ENCODE assay signal across 13 cellular contexts in genomic region chr12:131239384-131240094, GRCh38.
DNase-seq lines count a peak whose midpoint lies in the region; ATAC-seq and TF ChIP-seq lines count a peak whose summit lies in the region.
"Had no signal": no experiment of that assay in that cellular context is flagged by ENCODE, and none has a peak within 500 bp of the region (broad histone marks: within the 10 kb centered on the region; RNA-seq: fewer than 3 reads in every experiment).

No MANE protein-coding gene starts in this region.

- peaks cover 0 to 5% (median 0%) of the 10 kb centered on the region in 7 donors for H3K27me3 ChIP-seq in heart right ventricle
- H3K27me3 ChIP-seq: pancreas, tibial nerve had no signal

- H3K36me3 Mint-ChIP-seq in activated B cell treated with CpG ODN at 0.5 μM for 24 hours (ENCODE audit: low read depth): no peaks in the 10 kb centered on the region
- no peaks in the 10 kb centered on the region for H3K36me3 Mint-ChIP-seq in naive thymus-derived CD8-positive, alpha-beta T cell

- ATAC-seq in GM18505 (IDR thresholded peaks at IDR 0.05; ENCODE audit: unreplicated experiment) (peak; percentile 53), GM19372 (IDR thresholded peaks at IDR 0.05; ENCODE audit: low read depth, unreplicated experiment) (peak; percentile 78), HG02884 (IDR thresholded peaks at IDR 0.05; ENCODE audit: unreplicated experiment) (peak; percentile 73), activated B cell treated with CpG ODN at 0.5 μM for 24 hours (ENCODE audit: low read depth) (peak; percentile 62), heart right ventricle (no peak)
- no peak for ATAC-seq in naive thymus-derived CD8-positive, alpha-beta T cell
- ATAC-seq: pancreas had no signal

- peaks cover 0 to 3% (median 0%) of the 10 kb centered on the region in 9 donors for H3K4me1 ChIP-seq in heart right ventricle
- H3K4me1 ChIP-seq: Caco-2, pancreas, tibial nerve had no signal

- no peak for TF ChIP-seq POLR2A in GM18505 (IDR thresholded peaks at IDR 0.05; ENCODE audit: borderline replicate concordance, extremely low read depth, insufficient read depth, insufficient read length)

- H3K9me3 ChIP-seq in heart right ventricle: peaks cover 0 to 7% (median 0%) of the 10 kb centered on the region in 11 donors
- H3K9me3 ChIP-seq: pancreas, tibial nerve had no signal

- H3K9me3 Mint-ChIP-seq in activated B cell treated with CpG ODN at 0.5 μM for 24 hours: no peaks in the 10 kb centered on the region
- H3K9me3 Mint-ChIP-seq in naive thymus-derived CD8-positive, alpha-beta T cell: peaks cover 0 to 5% (median 0%) of the 10 kb centered on the region in 9 donors

- WGBS in heart right ventricle, 2 donors: 66 to 69% methylated on average over 7 of the region's 7 CpGs

- DNase-seq in activated B cell treated with CpG ODN at 0.5 μM for 24 hours: no peak
- no peak for DNase-seq in germinal center (ENCODE audit: low spot score)
- DNase-seq in naive thymus-derived CD8-positive, alpha-beta T cell: no peak
- DNase-seq in heart right ventricle: no peak
- DNase-seq in HK-2 (ENCODE audit: unreplicated experiment): no peak
- DNase-seq: Caco-2, cortex of kidney, OCI-M1, pancreas had no signal

- H3K27ac Mint-ChIP-seq in activated B cell treated with CpG ODN at 0.5 μM for 24 hours: no peak overlapping the region
- H3K27ac Mint-ChIP-seq in naive thymus-derived CD8-positive, alpha-beta T cell: no peak overlapping the region

- TF ChIP-seq CTCF in activated B cell treated with CpG ODN at 0.5 μM for 24 hours (IDR thresholded peaks at IDR 0.05): no peak
- TF ChIP-seq CTCF in heart right ventricle (IDR thresholded peaks at IDR 0.05): no peak

- H3K4me3 Mint-ChIP-seq in activated B cell treated with CpG ODN at 0.5 μM for 24 hours: no peak overlapping the region
- no peak overlapping the region for H3K4me3 Mint-ChIP-seq in naive thymus-derived CD8-positive, alpha-beta T cell

- H3K4me1 Mint-ChIP-seq in activated B cell treated with CpG ODN at 0.5 μM for 24 hours: no peaks in the 10 kb centered on the region
- H3K4me1 Mint-ChIP-seq in naive thymus-derived CD8-positive, alpha-beta T cell: no peaks in the 10 kb centered on the region

- CTCF ChIA-PET in activated B cell treated with CpG ODN at 0.5 μM for 24 hours (lab: Charles Lee): no interaction called here

- H3K36me3 ChIP-seq in heart right ventricle: no peaks in the 10 kb centered on the region
- H3K36me3 ChIP-seq: pancreas, tibial nerve had no signal

- H3K27me3 Mint-ChIP-seq in activated B cell treated with CpG ODN at 0.5 μM for 24 hours: peaks cover 6% of the 10 kb centered on the region
- peaks cover 0 to 3% (median 0%) of the 10 kb centered on the region in 5 donors for H3K27me3 Mint-ChIP-seq in naive thymus-derived CD8-positive, alpha-beta T cell

- no peak overlapping the region for H3K4me3 ChIP-seq in heart right ventricle
- H3K4me3 ChIP-seq: pancreas, tibial nerve had no signal

- POLR2A ChIA-PET in activated B cell treated with CpG ODN at 0.5 μM for 24 hours (lab: Charles Lee): no interaction called here
- POLR2A ChIA-PET in naive thymus-derived CD8-positive, alpha-beta T cell (lab: Charles Lee): no interaction called here

- no peak overlapping the region for H3K27ac ChIP-seq in heart right ventricle
- H3K27ac ChIP-seq: pancreas, tibial nerve had no signal

- intact Hi-C loops in activated B cell treated with CpG ODN at 0.5 μM for 24 hours (cut with micrococcal nuclease) (no loop called here), heart right ventricle (cut with DNase I) (loop anchor here in 1 of 10 donors (5.0 kb wide), 1 partner anchor 108 kb away; no protein-coding TSS in a partner anchor)

Comparison
In these comparisons a context has a peak if more than half of its experiments do, and no peak if none do; other contexts are left out.
1. ATAC-seq: peak in GM18505 (single experiment), GM19372 (single experiment), HG02884 (single experiment) and activated B cell treated with CpG ODN at 0.5 μM for 24 hours (single experiment); none in naive thymus-derived CD8-positive, alpha-beta T cell (0 of 2) and heart right ventricle (0 of 8).